28 cellular contexts compared by ENCODE assay signal in the genomic region with DNA sequence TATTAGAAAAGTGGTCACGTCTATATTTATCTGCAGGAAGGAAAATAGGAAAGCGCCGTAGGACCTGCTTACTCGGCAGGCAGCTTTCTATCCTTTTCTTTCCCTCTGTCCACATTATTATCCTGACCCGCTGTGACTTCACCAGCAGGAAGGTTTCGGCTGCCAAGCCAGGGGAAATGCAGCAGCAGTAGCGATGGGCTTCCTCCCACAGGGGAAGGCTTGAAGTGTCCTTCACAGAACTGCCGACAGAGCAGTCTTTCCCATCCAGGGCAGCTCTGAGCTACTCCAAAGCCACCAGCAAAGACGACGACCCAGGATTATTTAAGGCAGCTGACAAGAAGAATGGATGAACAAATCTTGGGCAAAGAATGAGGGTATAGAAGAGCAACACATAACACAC. TPM values are rescaled to one million over a fixed set of nuclear protein-coding genes. Genes with fewer than 3 reads are reported as not detected.
DNase-seq lines count a peak whose midpoint lies in the region; ATAC-seq, FAIRE-seq and TF ChIP-seq lines count a peak whose summit lies in the region.
"Had no signal": no experiment of that assay in that cellular context is flagged by ENCODE, and none has a peak within 500 bp of the region (broad histone marks: within the 10 kb centered on the region; RNA-seq: fewer than 3 reads in every experiment).

No MANE protein-coding gene starts in this region.

- WGBS in neuronal stem cell (ENCODE audit: extremely low coverage in 2 of 2, insufficient read length in 2 of 2, insufficient replicate concordance in 1 of 2), 2 donors: no CpG with 5 or more reads among the region's 10 CpGs

- H4K8ac ChIP-seq in neuronal stem cell (ENCODE audit: low read depth, low read length): no peak overlapping the region

- H3K27ac ChIP-seq in DND-41 (ENCODE audit: low read length) (no peak overlapping the region), endothelial cell of umbilical vein (ENCODE audit: insufficient read depth, low read depth, low read length) (no peak overlapping the region), neuronal stem cell (replicated peaks; ENCODE audit: low read length) (no peak overlapping the region)
- H3K27ac ChIP-seq: ascending aorta, parathyroid adenoma, sigmoid colon, SJSA1, upper lobe of right lung had no signal

- H3K18ac ChIP-seq in neuronal stem cell (ENCODE audit: low read length): no peak overlapping the region

- TF ChIP-seq POLR2A in endothelial cell of umbilical vein (IDR thresholded peaks at IDR 0.05; ENCODE audit: low read depth, low read length): no peak
- TF ChIP-seq POLR2A in GM18505 (IDR thresholded peaks at IDR 0.05; ENCODE audit: borderline replicate concordance, extremely low read depth, insufficient read depth, insufficient read length): no peak

- H3K9ac ChIP-seq in DND-41 (ENCODE audit: low read depth, low read length) (no peak overlapping the region), endothelial cell of umbilical vein (replicated peaks; ENCODE audit: extremely low read depth, insufficient read depth, low read length) (no peak overlapping the region), neuronal stem cell (ENCODE audit: low read depth, low read length, poor library complexity) (no peak overlapping the region)
- H3K9ac ChIP-seq: parathyroid adenoma had no signal

- CTCF ChIA-PET in endothelial cell of umbilical vein (lab: Charles Lee): interaction anchor here (0.9 to 2.0 kb wide), 3 partner anchors 8 to 18 kb away, joined by 3 to 11 read pairs (median 5); no protein-coding TSS in a partner anchor

- H3K4me1 ChIP-seq in DND-41 (ENCODE audit: insufficient read depth, low read length) (no peaks in the 10 kb centered on the region), endothelial cell of umbilical vein (ENCODE audit: control insufficient read depth, extremely low read depth, insufficient read depth, low read length) (no peaks in the 10 kb centered on the region), neuronal stem cell (ENCODE audit: control insufficient read depth in 2 of 2, insufficient read depth in 1 of 2, low read depth in 1 of 2, low read length in 2 of 2) (no peaks in the 10 kb centered on the region)
- H3K4me1 ChIP-seq: ascending aorta, parathyroid adenoma, sigmoid colon, SJSA1, upper lobe of right lung had no signal

- no peaks in the 10 kb centered on the region for H4K20me1 ChIP-seq in DND-41 (ENCODE audit: insufficient read depth, low read length)
- H4K20me1 ChIP-seq in endothelial cell of umbilical vein (replicated peaks; ENCODE audit: control insufficient read depth, extremely low read depth, insufficient read depth, low read length): no peaks in the 10 kb centered on the region

- intact Hi-C loops in endothelial cell of umbilical vein (cut with micrococcal nuclease): loop anchor here (10.0 kb wide), 1 partner anchor 498 kb away; no protein-coding TSS in a partner anchor

- H3K23ac ChIP-seq in neuronal stem cell (ENCODE audit: low read depth, low read length, poor library complexity): no peak overlapping the region

- no peaks in the 10 kb centered on the region for H3K79me2 ChIP-seq in DND-41 (ENCODE audit: insufficient read depth, low read length)
- no peaks in the 10 kb centered on the region for H3K79me2 ChIP-seq in endothelial cell of umbilical vein (ENCODE audit: control insufficient read depth, insufficient read depth, low read length)
- H3K79me2 ChIP-seq: parathyroid adenoma had no signal

- no peak overlapping the region for H3K4ac ChIP-seq in neuronal stem cell (ENCODE audit: low read length)

- H3K4me2 ChIP-seq in DND-41 (ENCODE audit: insufficient read depth, low read length) (no peak overlapping the region), endothelial cell of umbilical vein (ENCODE audit: insufficient read depth, low read length) (no peak overlapping the region), neuronal stem cell (ENCODE audit: insufficient read depth, low read length, poor library complexity, severe bottlenecking) (no peak overlapping the region)

- no peaks in the 10 kb centered on the region for H3K9me1 ChIP-seq in endothelial cell of umbilical vein (replicated peaks; ENCODE audit: control insufficient read depth, extremely low read depth, insufficient read depth, low read length)

- no TSS peak for BruUV-seq in endothelial cell of umbilical vein (replicated peaks; lab: Mats Ljungman, UMichigan)

- TF ChIP-seq CTCF in DND-41 (IDR thresholded peaks at IDR 0.05; ENCODE audit: borderline replicate concordance, extremely low read depth, low read length, poor library complexity, severe bottlenecking): no peak
- TF ChIP-seq CTCF in endothelial cell of umbilical vein (IDR thresholded peaks at IDR 0.05; ENCODE audit: extremely low read depth in 1 of 2, insufficient read depth in 1 of 2, low read depth in 1 of 2, low read length in 2 of 2): no peak
- TF ChIP-seq CTCF in GM13977 (IDR thresholded peaks at IDR 0.05; ENCODE audit: extremely low read depth, insufficient read depth, missing control alignments): no peak

- H3K27me3 ChIP-seq in DND-41 (ENCODE audit: insufficient read depth, low read length, poor library complexity): peaks cover 3% of the 10 kb centered on the region
- H3K27me3 ChIP-seq in endothelial cell of umbilical vein (ENCODE audit: control insufficient read depth in 2 of 2, insufficient read depth in 2 of 2, low read length in 2 of 2): peaks cover 7 to 14% of the 10 kb centered on the region in 2 experiments
- H3K27me3 ChIP-seq in neuronal stem cell (ENCODE audit: control insufficient read depth in 3 of 3, insufficient read depth in 3 of 3, low read depth in 1 of 3, low read length in 3 of 3): peaks cover 0 to 10% (median 0%) of the 10 kb centered on the region in 3 experiments
- H3K27me3 ChIP-seq: ascending aorta, sigmoid colon, SJSA1, upper lobe of right lung had no signal

- H2BK5ac ChIP-seq in neuronal stem cell (ENCODE audit: low read length): no peak overlapping the region

- DNase-seq in DND-41: no peak
- DNase-seq in NCI-H69 (lab: John Stamatoyannopoulos, UW): peak; percentile 58
- DNase-seq in endothelial cell of umbilical vein (ENCODE audit: low read depth, low spot score): no peak
- no peak for DNase-seq in neuronal stem cell (ENCODE audit: low spot score)
- no peak for DNase-seq in GM13977 (ENCODE audit: low spot score)
- DNase-seq in SW 1271 (lab: John Stamatoyannopoulos, UW): no peak
- DNase-seq: ACHN; activated CD4-positive, alpha-beta T cell treated with anti-CD3 and anti-CD28 coated beads, Interleukin-2, amount 10 ng/mL, durations not matched to agents 7 days and 5 days; DMS 273 treated with DMSO at 0.1 percent for 48 hours; effector CD4-positive, alpha-beta T cell; naive B cell; NCI-H2081; NCI-H510A treated with DMSO at 0.1 percent for 48 hours; sigmoid colon; upper lobe of right lung had no signal

- no peak overlapping the region for H3K14ac ChIP-seq in neuronal stem cell (ENCODE audit: low read length)

- H2BK120ac ChIP-seq in neuronal stem cell (ENCODE audit: low read depth, low read length): no peak overlapping the region

- in situ Hi-C loops in GM13977 (cut with MboI; ENCODE audit: low pct_unique_long_range_greater_than_20kb, low sequenced_read_pairs, unreplicated experiment): no loop called here

- H3K36me3 ChIP-seq in DND-41 (ENCODE audit: insufficient read depth, low read length) (no peaks in the 10 kb centered on the region), endothelial cell of umbilical vein (ENCODE audit: control insufficient read depth in 2 of 2, extremely low read depth in 1 of 2, insufficient read depth in 2 of 2, low read length in 2 of 2) (no peaks in the 10 kb centered on the region), neuronal stem cell (replicated peaks in 1 of 2; ENCODE audit: control insufficient read depth in 2 of 2, insufficient read depth in 2 of 2, low read length in 2 of 2) (no peaks in the 10 kb centered on the region)
- H3K36me3 ChIP-seq: ascending aorta, sigmoid colon, SJSA1, upper lobe of right lung had no signal

- no peak overlapping the region for H2AK5ac ChIP-seq in neuronal stem cell (ENCODE audit: low read depth, low read length)

- dilution Hi-C loops in endothelial cell of umbilical vein (cut with MboI; ENCODE audit: extremely low pct_ligation_motif_present, low sequenced_read_pairs): no loop called here

- H4K91ac ChIP-seq in neuronal stem cell (ENCODE audit: low read depth, low read length, poor library complexity): no peak overlapping the region

- POLR2A ChIA-PET in endothelial cell of umbilical vein (lab: Charles Lee): interaction anchor here (0.7 kb wide), 1 partner anchor 373 kb away, joined by 3 read pairs; no protein-coding TSS in a partner anchor

- no peak overlapping the region for H2BK12ac ChIP-seq in neuronal stem cell (ENCODE audit: low read length)

- FAIRE-seq in endothelial cell of umbilical vein (lab: Jason Lieb, UNC): peak; percentile 31
- FAIRE-seq: frontal cortex, HTR-8/SVneo, islet of Langerhans, RCC 7860 had no signal

- H3K4me3 ChIP-seq in DND-41 (ENCODE audit: low read depth in 1 of 2, low read length in 2 of 2) (no peak overlapping the region), endothelial cell of umbilical vein (replicated peaks in 1 of 3; ENCODE audit: insufficient read depth in 1 of 3, low read depth in 1 of 3, low read length in 3 of 3) (no peak overlapping the region), neuronal stem cell (ENCODE audit: low read length in 2 of 2) (no peak overlapping the region)
- H3K4me3 ChIP-seq: ascending aorta, sigmoid colon, SJSA1, upper lobe of right lung had no signal

- no peak overlapping the region for H2BK15ac ChIP-seq in neuronal stem cell (ENCODE audit: low read length)

- H3K79me1 ChIP-seq in neuronal stem cell (ENCODE audit: low read depth, low read length): no peaks in the 10 kb centered on the region

- peak overlapping the region; percentile 33; the same call in 1 of the 2 replicates for H2AFZ ChIP-seq in DND-41 (ENCODE audit: low read depth, low read length)
- no peak overlapping the region for H2AFZ ChIP-seq in endothelial cell of umbilical vein (ENCODE audit: low read depth, low read length)
- peak overlapping the region; percentile 46 for H2AFZ ChIP-seq in neuronal stem cell (ENCODE audit: low read length)
- H2AFZ ChIP-seq: parathyroid adenoma had no signal

- no peak for ATAC-seq in DND-41 (ENCODE audit: insufficient read depth, low read depth)
- no peak for ATAC-seq in GM18505 (IDR thresholded peaks at IDR 0.05; ENCODE audit: unreplicated experiment)
- ATAC-seq in GM21723 (IDR thresholded peaks at IDR 0.05; ENCODE audit: unreplicated experiment): no peak
- ATAC-seq: activated naive CD4-positive, alpha-beta T cell treated with anti-CD3 and anti-CD28 coated beads, Interleukin-2, amount 50 U/mL, for 72 hours; activated T-helper 17 cell treated with anti-CD3 and anti-CD28 coated beads, Interleukin-2, amount 50 U/mL, for 72 hours; esophagus mucosa; upper lobe of right lung had no signal

- H3K9me3 ChIP-seq in DND-41 (ENCODE audit: insufficient read depth, low read length, severe bottlenecking) (no peaks in the 10 kb centered on the region), endothelial cell of umbilical vein (replicated peaks; ENCODE audit: control insufficient read depth, insufficient read depth, low read length) (no peaks in the 10 kb centered on the region), neuronal stem cell (replicated peaks in 1 of 2; ENCODE audit: control insufficient read depth in 2 of 2, insufficient read depth in 1 of 2, low read depth in 1 of 2, low read length in 2 of 2) (no peaks in the 10 kb centered on the region)
- H3K9me3 ChIP-seq: ascending aorta, sigmoid colon, SJSA1, upper lobe of right lung had no signal

RNA-seq across cellular contexts. Expression of gene CLN5, which starts 19.5 kb away (rescaled TPM):
- total RNA-seq in endothelial cell of umbilical vein: 22.7 and 22.8 TPM in 2 replicates
- 14.2 and 16.5 TPM in 2 replicates for polyA plus RNA-seq in endothelial cell of umbilical vein
- polyA plus RNA-seq in endothelial cell of umbilical vein (2011; cell fraction: cytosol; rRNA removed): 10.1 and 13.0 TPM in 2 replicates
- 15.1 and 17.6 TPM in 2 replicates for polyA plus RNA-seq in endothelial cell of umbilical vein (2011; cell fraction: nucleus; rRNA removed)
- polyA plus RNA-seq in endothelial cell of umbilical vein (2012): 18.9 and 26.7 TPM in 2 replicates
- polyA minus RNA-seq in endothelial cell of umbilical vein: 13.2 and 13.5 TPM in 2 replicates
- polyA minus RNA-seq in endothelial cell of umbilical vein (2011; cell fraction: cytosol; rRNA and poly(A)+ RNA removed): 5.2 TPM
- polyA minus RNA-seq in endothelial cell of umbilical vein (2011; cell fraction: nucleus; rRNA and poly(A)+ RNA removed): 14.1 and 19.8 TPM in 2 replicates
- polyA plus RNA-seq in neuronal stem cell (2013, experiment 1 of 2): 10.4 TPM
- polyA plus RNA-seq in neuronal stem cell (2013, experiment 2 of 2): 10.2 TPM

RNA-seq across cellular contexts. Expression of gene ACOD1, which starts 24.1 kb away (rescaled TPM):
- not detected in 2 replicates for total RNA-seq in endothelial cell of umbilical vein
- not detected in 2 replicates for polyA plus RNA-seq in endothelial cell of umbilical vein
- not detected in 2 replicates for polyA plus RNA-seq in endothelial cell of umbilical vein (2011; cell fraction: cytosol; rRNA removed)
- polyA plus RNA-seq in endothelial cell of umbilical vein (2011; cell fraction: nucleus; rRNA removed): not detected in 2 replicates
- polyA plus RNA-seq in endothelial cell of umbilical vein (2012): not detected in 2 replicates
- not detected in 2 replicates for polyA minus RNA-seq in endothelial cell of umbilical vein
- polyA minus RNA-seq in endothelial cell of umbilical vein (2011; cell fraction: cytosol; rRNA and poly(A)+ RNA removed): not detected
- not detected in 2 replicates for polyA minus RNA-seq in endothelial cell of umbilical vein (2011; cell fraction: nucleus; rRNA and poly(A)+ RNA removed)
- not detected for polyA plus RNA-seq in neuronal stem cell (2013, experiment 1 of 2)
- polyA plus RNA-seq in neuronal stem cell (2013, experiment 2 of 2): not detected
- total RNA-seq: activated CD4-positive, alpha-beta T cell treated with anti-CD3 and anti-CD28 coated beads, Interleukin-2, amount 10 ng/mL, durations not matched to agents 7 days and 5 days; activated naive CD4-positive, alpha-beta T cell treated with anti-CD3 and anti-CD28 coated beads, Interleukin-2, amount 50 U/mL, for 72 hours; activated T-helper 17 cell treated with anti-CD3 and anti-CD28 coated beads, Interleukin-2, amount 50 U/mL, for 72 hours; ascending aorta; esophagus mucosa; frontal cortex; sigmoid colon; SJSA1; T-helper 1 cell treated with Interleukin-12 subunit alpha and Interleukin-12 subunit beta and Interleukin-4 antibody, amounts not matched to agents 30 ng/mL and 1 ng/mL, for 36 hours; upper lobe of right lung had no signal

RNA-seq across cellular contexts. Expression of gene FBXL3, which starts 54.5 kb away (rescaled TPM):
- total RNA-seq in endothelial cell of umbilical vein: 35.9 and 37.8 TPM in 2 replicates
- polyA plus RNA-seq in endothelial cell of umbilical vein: 11.6 and 13.0 TPM in 2 replicates
- polyA plus RNA-seq in endothelial cell of umbilical vein (2011; cell fraction: cytosol; rRNA removed): 14.1 and 16.0 TPM in 2 replicates
- 17.9 and 21.1 TPM in 2 replicates for polyA plus RNA-seq in endothelial cell of umbilical vein (2011; cell fraction: nucleus; rRNA removed)
- polyA plus RNA-seq in endothelial cell of umbilical vein (2012): 20.9 and 25.9 TPM in 2 replicates
- polyA minus RNA-seq in endothelial cell of umbilical vein: 28.3 and 33.2 TPM in 2 replicates
- polyA minus RNA-seq in endothelial cell of umbilical vein (2011; cell fraction: cytosol; rRNA and poly(A)+ RNA removed): 32.7 TPM
- polyA minus RNA-seq in endothelial cell of umbilical vein (2011; cell fraction: nucleus; rRNA and poly(A)+ RNA removed): 34.1 and 51.8 TPM in 2 replicates
- polyA plus RNA-seq in neuronal stem cell (2013, experiment 1 of 2): 9.7 TPM
- polyA plus RNA-seq in neuronal stem cell (2013, experiment 2 of 2): 9.9 TPM
